ENCODE assay signal across 8 cellular contexts in genomic region chr18:24014062-24014985, GRCh38. TPM values are rescaled to one million over a fixed set of nuclear protein-coding genes. Genes with fewer than 3 reads are reported as not detected.
DNase-seq lines count a peak whose midpoint lies in the region; ATAC-seq and TF ChIP-seq lines count a peak whose summit lies in the region.

TSS of gene TTC39C (plus strand) at chr18:24014754. CDS start at chr18:24014872, 118 bp downstream.

- no peaks in the 10 kb centered on the region for H3K27me3 Mint-ChIP-seq in activated CD4-positive, alpha-beta T cell treated with anti-CD3 and anti-CD28 coated beads, Interleukin-2, amount 10 ng/mL, durations not matched to agents 24 days and 14 days

- ATAC-seq in HG02798 (IDR thresholded peaks at IDR 0.05; ENCODE audit: poor library complexity, unreplicated experiment) (peak; percentile 52), right lobe of liver (peak; percentile 65 to 80 (median 73))

- peak; percentile 76 for TF ChIP-seq POLR2A in right lobe of liver (IDR thresholded peaks at IDR 0.05)

- in situ Hi-C loops in GM13976 (cut with MboI; ENCODE audit: low sequenced_read_pairs, unreplicated experiment), result loop anchor here (10.0 kb wide), 1 partner anchor 110 kb away; no protein-coding TSS in a partner anchor

- peak within 1 kb of the TSS; percentile 93 for H3K27ac Mint-ChIP-seq in activated CD4-positive, alpha-beta T cell treated with anti-CD3 and anti-CD28 coated beads, Interleukin-2, amount 10 ng/mL, durations not matched to agents 24 days and 14 days

- no peaks in the 10 kb centered on the region for H3K27me3 ChIP-seq in colonic mucosa
- H3K27me3 ChIP-seq in right lobe of liver, result no peaks in the 10 kb centered on the region

- peaks cover 9% of the 10 kb centered on the region for H3K4me1 ChIP-seq in colonic mucosa
- peaks cover 0 to 33% (median 10%) of the 10 kb centered on the region in 4 donors for H3K4me1 ChIP-seq in right lobe of liver

- TF ChIP-seq CTCF in GM13976 (IDR thresholded peaks at IDR 0.05; ENCODE audit: borderline replicate concordance, control extremely low read depth, extremely low read depth, insufficient read depth, missing control alignments) (no peak), colonic mucosa (IDR thresholded peaks at IDR 0.05) (no peak), right lobe of liver (IDR thresholded peaks at IDR 0.05) (no peak)

- H3K4me3 ChIP-seq in colonic mucosa (peak within 1 kb of the TSS; percentile 76), right lobe of liver (peak within 1 kb of the TSS; percentile 78 to 86 (median 78))

- peak within 1 kb of the TSS; percentile 65 to 81 for H3K9ac ChIP-seq in colonic mucosa (ENCODE audit: low read depth in 2 of 2, low read length in 2 of 2)

- peak within 1 kb of the TSS; percentile 94 for H3K4me3 Mint-ChIP-seq in activated CD4-positive, alpha-beta T cell treated with anti-CD3 and anti-CD28 coated beads, Interleukin-2, amount 10 ng/mL, durations not matched to agents 24 days and 14 days

- WGBS in right lobe of liver (ENCODE audit: insufficient coverage, low coverage, low lambda C conversion rate, missing lambda C conversion rate), result 0% methylated on average over 8 of the region's 118 CpGs

- H3K9me3 ChIP-seq in colonic mucosa (no peaks in the 10 kb centered on the region), right lobe of liver (no peaks in the 10 kb centered on the region)

- H3K9me3 Mint-ChIP-seq in activated CD4-positive, alpha-beta T cell treated with anti-CD3 and anti-CD28 coated beads, Interleukin-2, amount 10 ng/mL, durations not matched to agents 24 days and 14 days, result no peaks in the 10 kb centered on the region

- H3K27ac ChIP-seq in colonic mucosa, result peak within 1 kb of the TSS; percentile 69
- peak within 1 kb of the TSS; percentile 89 to 94 (median 89) for H3K27ac ChIP-seq in right lobe of liver

- peaks cover 19% of the 10 kb centered on the region for H3K36me3 Mint-ChIP-seq in activated CD4-positive, alpha-beta T cell treated with anti-CD3 and anti-CD28 coated beads, Interleukin-2, amount 10 ng/mL, durations not matched to agents 24 days and 14 days (ENCODE audit: low read depth)

- intact Hi-C loops in activated CD4-positive, alpha-beta T cell treated with anti-CD3 and anti-CD28 coated beads, Interleukin-2, amount 10 ng/mL, durations not matched to agents 24 days and 14 days (cut with micrococcal nuclease), result loop anchor here (1.0 to 10.0 kb wide), 6 partner anchors 42 to 560 kb away; partner anchors contain the start of gene RIOK3
- intact Hi-C loops in colonic mucosa (cut with DNase I), result no loop called here
- intact Hi-C loops in right lobe of liver (cut with DNase I), result no loop called here

- H3K36me3 ChIP-seq in colonic mucosa (no peaks in the 10 kb centered on the region), right lobe of liver (no peaks in the 10 kb centered on the region)

- peak; percentile 87 for DNase-seq in GM13976 (ENCODE audit: low spot score)
- peak; percentile 81 for DNase-seq in NCI-H226
- peak; percentile 95 for DNase-seq in activated CD4-positive, alpha-beta T cell treated with anti-CD3 and anti-CD28 coated beads, Interleukin-2, amount 10 ng/mL, durations not matched to agents 24 days and 14 days
- DNase-seq in colonic mucosa, result peak; percentile 72
- peak; percentile 79 to 89 (median 84) for DNase-seq in right lobe of liver
- peak; percentile 80 to 87 for DNase-seq in stimulated activated CD4-positive, alpha-beta T cell treated with anti-CD3 and anti-CD28 coated beads, Interleukin-4, amount 100 ng/mL, for 4 hours
- no peak for DNase-seq in NCI-H446 treated with DMSO at 0.1 percent for 48 hours (lab: John Stamatoyannopoulos, UW)

- H3K4me1 Mint-ChIP-seq in activated CD4-positive, alpha-beta T cell treated with anti-CD3 and anti-CD28 coated beads, Interleukin-2, amount 10 ng/mL, durations not matched to agents 24 days and 14 days, result peaks cover 74% of the 10 kb centered on the region

RNA-seq across cellular contexts. Expression of gene TTC39C, which starts in this region (rescaled TPM):
- total RNA-seq in activated CD4-positive, alpha-beta T cell treated with anti-CD3 and anti-CD28 coated beads, Interleukin-2, amount 10 ng/mL, durations not matched to agents 24 days and 14 days, result 28.8 and 29.2 TPM in 2 replicates
- total RNA-seq in colonic mucosa (1 to 10 TPM; 8.8 to 9.5 TPM), right lobe of liver (100 to 1,000 TPM in 2 of 6 experiments, 10 to 100 TPM in 4; 61.9 to 167 (median 84.4) TPM)
